23 cellular contexts compared by ENCODE assay signal in the genomic region with DNA sequence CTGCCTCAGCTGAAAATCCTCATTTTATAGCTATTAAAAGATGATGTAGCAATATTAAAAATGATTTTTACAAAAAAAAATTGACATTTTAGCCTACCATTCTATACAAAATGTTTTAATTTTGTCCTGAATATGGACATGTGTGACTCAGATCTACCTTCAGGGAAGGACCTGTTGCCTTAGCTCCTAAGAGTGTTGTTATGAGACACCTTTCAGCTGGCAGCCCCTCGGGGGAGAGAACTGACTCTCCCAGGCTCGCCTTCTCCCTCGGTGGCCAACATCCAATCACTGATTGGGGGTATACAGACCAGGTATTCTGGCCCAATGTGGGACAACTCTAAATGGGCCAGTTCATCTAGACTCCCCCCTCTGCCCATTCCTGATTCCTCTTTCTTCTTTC. TPM values are rescaled to one million over a fixed set of nuclear protein-coding genes. Genes with fewer than 3 reads are reported as not detected.
"Had no signal": no experiment of that assay in that cellular context is flagged by ENCODE, and none has a peak within 500 bp of the region (broad histone marks: within the 10 kb centered on the region; RNA-seq: fewer than 3 reads in every experiment).

No MANE protein-coding gene starts in this region.

- H3K27me3 ChIP-seq: colonic mucosa, esophagus muscularis mucosa, gastrocnemius medialis, left lung had no signal

- H3K4me1 Mint-ChIP-seq: endodermal cell; memory B cell; naive thymus-derived CD4-positive, alpha-beta T cell had no signal

- DNase-seq: colonic mucosa; cortex of kidney; effector CD8-positive, alpha-beta T cell; effector memory CD8-positive, alpha-beta T cell; endodermal cell; foreskin melanocyte; gastrocnemius medialis; glutamatergic neuron; head of caudate nucleus; heart right ventricle; hippocampal formation; left cardiac atrium; left lung; left ventricle myocardium superior; lower lobe of right lung; mesendoderm; midbrain; naive thymus-derived CD4-positive, alpha-beta T cell had no signal

- H3K27ac ChIP-seq: colonic mucosa, esophagus muscularis mucosa, gastrocnemius medialis, heart right ventricle, left lung, lower lobe of right lung had no signal

- H3K27ac Mint-ChIP-seq: dendritic cell treated with granulocyte-macrophage colony-stimulating factor and Interleukin-4, amounts not matched to agents 40 ng/mL and 50 ng/mL, for 4 days; endodermal cell; memory B cell; naive thymus-derived CD4-positive, alpha-beta T cell had no signal

- H3K4me1 ChIP-seq: colonic mucosa, esophagus muscularis mucosa, gastrocnemius medialis, heart right ventricle, left lung, lower lobe of right lung had no signal

- H3K36me3 Mint-ChIP-seq: memory B cell had no signal

- ATAC-seq: effector memory CD8-positive, alpha-beta T cell; gastrocnemius medialis; heart right ventricle; left cardiac atrium; left lung; left ventricle myocardium superior; lower lobe of right lung; naive thymus-derived CD4-positive, alpha-beta T cell had no signal

- H3K9me3 Mint-ChIP-seq: effector memory CD8-positive, alpha-beta T cell had no signal

- H3K4me3 ChIP-seq: colonic mucosa, esophagus muscularis mucosa, gastrocnemius medialis, heart right ventricle, left lung, lower lobe of right lung had no signal

- H3K36me3 ChIP-seq: colonic mucosa, esophagus muscularis mucosa, gastrocnemius medialis, heart right ventricle, left lung, lower lobe of right lung had no signal

- H3K9me3 ChIP-seq: colonic mucosa, esophagus muscularis mucosa, gastrocnemius medialis, heart right ventricle, left lung, lower lobe of right lung had no signal

- H3K27me3 Mint-ChIP-seq: dendritic cell treated with granulocyte-macrophage colony-stimulating factor and Interleukin-4, amounts not matched to agents 40 ng/mL and 50 ng/mL, for 4 days had no signal

- H3K4me3 Mint-ChIP-seq: dendritic cell treated with granulocyte-macrophage colony-stimulating factor and Interleukin-4, amounts not matched to agents 40 ng/mL and 50 ng/mL, for 4 days; effector memory CD8-positive, alpha-beta T cell; endodermal cell; memory B cell; naive thymus-derived CD4-positive, alpha-beta T cell had no signal

RNA-seq across cellular contexts. Expression of a gene that starts 32.5 kb away (rescaled TPM):
- total RNA-seq: fibroblast of villous mesenchyme; kidney epithelial cell; left ventricle myocardium superior; naive thymus-derived CD4-positive, alpha-beta T cell had no signal
- polyA plus RNA-seq: naive thymus-derived CD4-positive, alpha-beta T cell had no signal
